2 cellular contexts compared by ENCODE assay signal in genomic region chr1:47448462-47449233, GRCh38.
A peak's percentile ranks its signal among the peaks of the same experiment; 100 is the strongest.
TF ChIP-seq lines count a peak whose summit lies in the region.

No MANE protein-coding gene starts in this region.

TF ChIP-seq in HepG2, 621 proteins besides CTCF, POLR2A, EP300 and RAD21:
- TF ChIP-seq, protein P1, sequence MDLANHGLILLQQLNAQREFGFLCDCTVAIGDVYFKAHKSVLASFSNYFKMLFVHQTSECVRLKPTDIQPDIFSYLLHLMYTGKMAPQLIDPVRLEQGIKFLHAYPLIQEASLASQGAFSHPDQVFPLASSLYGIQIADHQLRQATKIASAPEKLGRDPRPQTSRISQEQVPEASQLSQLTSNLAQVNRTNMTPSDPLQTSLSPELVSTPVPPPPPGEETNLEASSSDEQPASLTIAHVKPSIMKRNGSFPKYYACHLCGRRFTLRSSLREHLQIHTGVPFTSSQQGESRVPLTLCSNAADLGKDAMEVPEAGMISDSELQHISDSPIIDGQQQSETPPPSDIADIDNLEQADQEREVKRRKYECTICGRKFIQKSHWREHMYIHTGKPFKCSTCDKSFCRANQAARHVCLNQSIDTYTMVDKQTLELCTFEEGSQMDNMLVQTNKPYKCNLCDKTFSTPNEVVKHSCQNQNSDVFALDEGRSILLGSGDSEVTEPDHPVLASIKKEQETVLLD (CRISPR knock-in tag; IDR thresholded peaks at IDR 0.05; ENCODE audit: low read depth) = no peak
- TF ChIP-seq ATRX (CRISPR knock-in tag; IDR thresholded peaks at IDR 0.05; ENCODE audit: borderline replicate concordance) (no peak), MIER3 (CRISPR knock-in tag; IDR thresholded peaks at IDR 0.05; ENCODE audit: borderline replicate concordance) (no peak), AKAP8 (CRISPR knock-in tag; IDR thresholded peaks at IDR 0.05) (no peak), ZNF646 (CRISPR knock-in tag; IDR thresholded peaks at IDR 0.05) (no peak), HINFP (CRISPR knock-in tag; IDR thresholded peaks at IDR 0.05; ENCODE audit: low read depth) (no peak), GPN1 (CRISPR knock-in tag; IDR thresholded peaks at IDR 0.05; ENCODE audit: borderline replicate concordance) (no peak), KDM1A (CRISPR knock-in tag; IDR thresholded peaks at IDR 0.05) (no peak), CBFB (CRISPR knock-in tag; IDR thresholded peaks at IDR 0.05) (no peak), ZNF792 (CRISPR knock-in tag; IDR thresholded peaks at IDR 0.05) (no peak), MBNL3 (CRISPR knock-in tag; conservative IDR thresholded peaks at IDR 0.05) (no peak), ZBTB8A (CRISPR knock-in tag; IDR thresholded peaks at IDR 0.05; ENCODE audit: borderline replicate concordance, low read depth) (no peak), MTF1 (CRISPR knock-in tag; IDR thresholded peaks at IDR 0.05) (no peak), SRSF1 (optimal IDR thresholded peaks at IDR 0.05; ENCODE audit: low read depth, low read length) (no peak), ZNF761 (CRISPR knock-in tag; conservative IDR thresholded peaks at IDR 0.05) (no peak)
- TF ChIP-seq, protein P2, sequence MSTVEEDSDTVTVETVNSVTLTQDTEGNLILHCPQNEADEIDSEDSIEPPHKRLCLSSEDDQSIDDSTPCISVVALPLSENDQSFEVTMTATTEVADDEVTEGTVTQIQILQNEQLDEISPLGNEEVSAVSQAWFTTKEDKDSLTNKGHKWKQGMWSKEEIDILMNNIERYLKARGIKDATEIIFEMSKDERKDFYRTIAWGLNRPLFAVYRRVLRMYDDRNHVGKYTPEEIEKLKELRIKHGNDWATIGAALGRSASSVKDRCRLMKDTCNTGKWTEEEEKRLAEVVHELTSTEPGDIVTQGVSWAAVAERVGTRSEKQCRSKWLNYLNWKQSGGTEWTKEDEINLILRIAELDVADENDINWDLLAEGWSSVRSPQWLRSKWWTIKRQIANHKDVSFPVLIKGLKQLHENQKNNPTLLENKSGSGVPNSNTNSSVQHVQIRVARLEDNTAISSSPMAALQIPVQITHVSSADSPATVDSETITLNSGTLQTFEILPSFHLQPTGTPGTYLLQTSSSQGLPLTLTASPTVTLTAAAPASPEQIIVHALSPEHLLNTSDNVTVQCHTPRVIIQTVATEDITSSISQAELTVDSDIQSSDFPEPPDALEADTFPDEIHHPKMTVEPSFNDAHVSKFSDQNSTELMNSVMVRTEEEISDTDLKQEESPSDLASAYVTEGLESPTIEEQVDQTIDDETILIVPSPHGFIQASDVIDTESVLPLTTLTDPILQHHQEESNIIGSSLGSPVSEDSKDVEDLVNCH (CRISPR knock-in tag; IDR thresholded peaks at IDR 0.05) = no peak

TF ChIP-seq in H1, 55 proteins besides CTCF, POLR2A, EP300 and RAD21:
- TF ChIP-seq CEBPB (IDR thresholded peaks at IDR 0.05; ENCODE audit: low read depth, low read length) (no peak), EZH2 (IDR thresholded peaks at IDR 0.05; ENCODE audit: low read depth, low read length, severe bottlenecking) (peak; percentile 40), BACH1 (IDR thresholded peaks at IDR 0.05; ENCODE audit: low read length) (no peak)
